In genomic region chr3:4720316-4721075, GRCh38 we compare ENCODE assay signal across 8 cellular contexts.
DNase-seq lines count a peak whose midpoint lies in the region; ATAC-seq and TF ChIP-seq lines count a peak whose summit lies in the region.

No MANE protein-coding gene starts in this region.

- H3K27me3 Mint-ChIP-seq in activated T-cell treated with anti-CD3 and anti-CD28 coated beads, Interleukin-2, amount 50 U/mL, for 72 hours (ENCODE audit: low read depth): no peaks in the 10 kb centered on the region
- no peaks in the 10 kb centered on the region for H3K27me3 Mint-ChIP-seq in activated T-cell treated with anti-CD3 and anti-CD28 coated beads, Interleukin-2, amount 50 U/mL, for 4 hours (ENCODE audit: low read depth)

- H3K9me3 ChIP-seq in NT2/D1 (ENCODE audit: insufficient read depth, low read length) (no peaks in the 10 kb centered on the region), thoracic aorta (no peaks in the 10 kb centered on the region)

- H3K36me3 Mint-ChIP-seq in activated T-cell treated with anti-CD3 and anti-CD28 coated beads, Interleukin-2, amount 50 U/mL, for 72 hours (ENCODE audit: insufficient read depth in 2 of 2): peaks cover 1 to 4% of the 10 kb centered on the region in 2 donors
- H3K36me3 Mint-ChIP-seq in activated T-cell treated with anti-CD3 and anti-CD28 coated beads, Interleukin-2, amount 50 U/mL, for 4 hours (ENCODE audit: insufficient read depth): peaks cover 21% of the 10 kb centered on the region

- H3K36me3 ChIP-seq in NT2/D1 (ENCODE audit: insufficient read depth, insufficient read length, low read length) (no peaks in the 10 kb centered on the region), thoracic aorta (peaks cover 5% of the 10 kb centered on the region)

- H3K9me3 Mint-ChIP-seq in activated T-cell treated with anti-CD3 and anti-CD28 coated beads, Interleukin-2, amount 50 U/mL, for 72 hours: no peaks in the 10 kb centered on the region
- no peaks in the 10 kb centered on the region for H3K9me3 Mint-ChIP-seq in activated T-cell treated with anti-CD3 and anti-CD28 coated beads, Interleukin-2, amount 50 U/mL, for 4 hours

- peak overlapping the region; percentile 47 for H3K9ac ChIP-seq in NT2/D1 (ENCODE audit: insufficient read length, low read depth)

- TF ChIP-seq CTCF in thoracic aorta (IDR thresholded peaks at IDR 0.05): peak; percentile 23

- peak in 1 of 2 donors; percentile 25 for DNase-seq in activated T-cell treated with anti-CD3 and anti-CD28 coated beads, Interleukin-2, amount 50 U/mL, for 72 hours
- no peak for DNase-seq in activated T-cell treated with anti-CD3 and anti-CD28 coated beads, Interleukin-2, amount 50 U/mL, for 4 hours
- peak; percentile 55 for DNase-seq in NT2/D1 (ENCODE audit: low read depth, low spot score)
- DNase-seq in cerebellar cortex (ENCODE audit: low spot score): peak; percentile 93
- no peak for DNase-seq in thoracic aorta (ENCODE audit: low spot score)
- DNase-seq in GM19240 (ENCODE audit: insufficient read length, low spot score): no peak

- H3K27me3 ChIP-seq in NT2/D1 (ENCODE audit: insufficient read depth, insufficient read length) (no peaks in the 10 kb centered on the region), layer of hippocampus (ENCODE audit: control insufficient read depth, insufficient read depth, low read length) (no peaks in the 10 kb centered on the region), thoracic aorta (replicated peaks; ENCODE audit: insufficient read depth) (no peaks in the 10 kb centered on the region)

- H3K27ac ChIP-seq in layer of hippocampus (ENCODE audit: low read depth, low read length) (peak overlapping the region; percentile 17), thoracic aorta (peak overlapping the region; percentile 35 to 38)

- H3K4me1 ChIP-seq in NT2/D1 (ENCODE audit: insufficient read depth, insufficient read length): peaks cover 6% of the 10 kb centered on the region
- H3K4me1 ChIP-seq in thoracic aorta (ENCODE audit: control insufficient read depth in 1 of 2, low read depth in 2 of 2): peaks cover 11 to 50% of the 10 kb centered on the region in 2 donors

- no peak overlapping the region for H3K4me3 ChIP-seq in NT2/D1 (ENCODE audit: insufficient read length, low read depth)
- no peak overlapping the region for H3K4me3 ChIP-seq in thoracic aorta

- H3K4me1 Mint-ChIP-seq in activated T-cell treated with anti-CD3 and anti-CD28 coated beads, Interleukin-2, amount 50 U/mL, for 72 hours (ENCODE audit: low read depth): peaks cover 49% of the 10 kb centered on the region
- peaks cover 17% of the 10 kb centered on the region for H3K4me1 Mint-ChIP-seq in activated T-cell treated with anti-CD3 and anti-CD28 coated beads, Interleukin-2, amount 50 U/mL, for 4 hours (ENCODE audit: low read depth)

- no peak overlapping the region for H3K4me3 Mint-ChIP-seq in activated T-cell treated with anti-CD3 and anti-CD28 coated beads, Interleukin-2, amount 50 U/mL, for 72 hours
- H3K4me3 Mint-ChIP-seq in activated T-cell treated with anti-CD3 and anti-CD28 coated beads, Interleukin-2, amount 50 U/mL, for 4 hours: no peak overlapping the region

- H3K27ac Mint-ChIP-seq in activated T-cell treated with anti-CD3 and anti-CD28 coated beads, Interleukin-2, amount 50 U/mL, for 72 hours: peak overlapping the region; percentile 5

- ATAC-seq in activated T-cell treated with anti-CD3 and anti-CD28 coated beads, Interleukin-2, amount 50 U/mL, for 72 hours (replicated peaks in 1 of 2): peak; percentile 36 to 45
- ATAC-seq in activated T-cell treated with anti-CD3 and anti-CD28 coated beads, Interleukin-2, amount 50 U/mL, for 4 hours: no peak
- ATAC-seq in thoracic aorta (ENCODE audit: insufficient number of reproducible peaks, low FRiP score, low read depth) (peak; percentile 79), GM19328 (IDR thresholded peaks at IDR 0.05; ENCODE audit: unreplicated experiment) (no peak)

Comparison
In these comparisons a context has a peak if more than half of its experiments do, and no peak if none do; other contexts are left out.
1. ATAC-seq: peak in activated T-cell treated with anti-CD3 and anti-CD28 coated beads, Interleukin-2, amount 50 U/mL, for 72 hours (2 of 2) and thoracic aorta (single experiment); none in activated T-cell treated with anti-CD3 and anti-CD28 coated beads, Interleukin-2, amount 50 U/mL, for 4 hours (0 of 2) and GM19328 (single experiment).
2. DNase-seq: peak in NT2/D1 (single experiment) and cerebellar cortex (single experiment); none in activated T-cell treated with anti-CD3 and anti-CD28 coated beads, Interleukin-2, amount 50 U/mL, for 4 hours (single experiment), thoracic aorta (single experiment) and GM19240 (single experiment).